In the genomic region with DNA sequence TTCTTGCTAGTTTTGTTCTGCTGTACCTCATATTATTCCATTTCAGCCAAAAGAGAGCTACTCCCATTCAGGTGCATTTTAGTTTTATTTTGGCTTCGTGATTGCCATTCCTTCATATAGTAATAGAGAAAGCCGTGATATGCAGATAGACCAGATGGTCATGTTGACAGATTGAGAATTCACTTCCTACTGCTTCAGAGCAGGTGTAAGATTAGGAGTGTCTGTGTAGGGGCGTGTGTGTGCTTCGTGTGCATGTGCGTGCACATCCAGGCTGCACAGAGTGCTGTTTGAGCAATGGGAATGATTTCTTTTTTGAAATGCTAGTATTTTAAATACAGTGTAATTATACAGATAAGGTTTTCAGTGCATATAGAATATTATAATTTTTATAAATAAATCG, we compare ENCODE assay signal across 15 cellular contexts. TPM values are rescaled to one million over a fixed set of nuclear protein-coding genes. Genes with fewer than 3 reads are reported as not detected.
DNase-seq lines count a peak whose midpoint lies in the region; ATAC-seq and TF ChIP-seq lines count a peak whose summit lies in the region.
"Had no signal": no experiment of that assay in that cellular context is flagged by ENCODE, and none has a peak within 500 bp of the region (broad histone marks: within the 10 kb centered on the region; RNA-seq: fewer than 3 reads in every experiment).

No MANE protein-coding gene starts in this region.

- ATAC-seq in esophagus mucosa: peak; percentile 82
- ATAC-seq: T-cell had no signal

- intact Hi-C loops in stomach (cut with DNase I; ENCODE audit: low total_unique reads): no loop called here

- H3K4me1 ChIP-seq in stomach: peaks cover 13 to 93% (median 55%) of the 10 kb centered on the region in 4 donors

- no peak for TF ChIP-seq EP300 in stomach (IDR thresholded peaks at IDR 0.05)

- no peaks in the 10 kb centered on the region for H3K27me3 ChIP-seq in stomach
- H3K27me3 ChIP-seq: neutrophil had no signal

- TF ChIP-seq CTCF in stomach (IDR thresholded peaks at IDR 0.05): no peak

- 49 to 64% (median 59%) methylated on average over 6 of the region's 6 CpGs for WGBS in stomach, 5 donors

- peaks cover 0 to 13% (median 10%) of the 10 kb centered on the region in 4 donors for H3K36me3 ChIP-seq in stomach
- H3K36me3 ChIP-seq: neutrophil had no signal

- DNase-seq in NCI-H524 (lab: John Stamatoyannopoulos, UW) (peak; percentile 39 to 69), NCI-H524 treated with DMSO at 0.1 percent for 48 hours (lab: John Stamatoyannopoulos, UW) (no peak), NCI-H69 (lab: John Stamatoyannopoulos, UW) (peak; percentile 79), stomach (no peak), SW480 (ENCODE audit: low spot score) (no peak)
- no peak for DNase-seq in central memory CD4-positive, alpha-beta T cell
- DNase-seq: activated CD4-positive, alpha-beta T cell treated with anti-CD3 and anti-CD28 coated beads for 48 hours; activated T-cell treated with anti-CD3 and anti-CD28 coated beads, Interleukin-2, amount 50 U/mL, for 48 hours; anterior cingulate cortex; Calu3; mesenchymal stem cell; T-cell had no signal

- peak overlapping the region; percentile 30 for H3K27ac ChIP-seq in temporal lobe (ENCODE audit: low read depth, low read length)
- peak overlapping the region in 1 of 5 donors; percentile 2 for H3K27ac ChIP-seq in stomach
- H3K27ac ChIP-seq: neutrophil had no signal

- H3K4me3 ChIP-seq in stomach: no peak overlapping the region

- H3K9me3 ChIP-seq in stomach: no peaks in the 10 kb centered on the region
- H3K9me3 ChIP-seq: neutrophil had no signal

- no peak for TF ChIP-seq POLR2A in stomach (IDR thresholded peaks at IDR 0.05)

RNA-seq across cellular contexts. Expression of a gene that starts 10.3 kb away (rescaled TPM):
- total RNA-seq in esophagus mucosa: 47.5 TPM
- total RNA-seq in temporal lobe: 85.8 TPM
- total RNA-seq in stomach: 100 to 1,000 TPM in 1 of 5 donors, 10 to 100 TPM in 4; 16.8 to 108 (median 61.0) TPM
- polyA plus RNA-seq in stomach: 10 to 100 TPM in 2 of 3 donors, 1 to 10 TPM in 1; 9.6 to 11.9 (median 10.0) TPM

Comparison
In these comparisons a context has a peak if more than half of its experiments do, and no peak if none do; other contexts are left out.
1. DNase-seq: peak in NCI-H524 (2 of 2) and NCI-H69 (single experiment); none in NCI-H524 treated with DMSO at 0.1 percent for 48 hours (single experiment), central memory CD4-positive, alpha-beta T cell (single experiment), stomach (single experiment) and SW480 (single experiment).